In genomic region chr15:56977232-56977631, GRCh38 we compare ENCODE assay signal across 1 cellular context.
TF ChIP-seq lines count a peak whose summit lies in the region.

No MANE protein-coding gene starts in this region.

TF ChIP-seq in WTC11, 78 proteins besides CTCF, POLR2A, EP300 and RAD21 (continued from another document):
- TF ChIP-seq ZNF219 (CRISPR knock-in tag; IDR thresholded peaks at IDR 0.05; ENCODE audit: borderline replicate concordance): no peak
- TF ChIP-seq GRHL2 (CRISPR knock-in tag; IDR thresholded peaks at IDR 0.05; ENCODE audit: insufficient replicate concordance, severe bottlenecking): no peak
- TF ChIP-seq ZBTB21 (CRISPR knock-in tag; IDR thresholded peaks at IDR 0.05; ENCODE audit: borderline replicate concordance): no peak
